Comparison of ENCODE assay signal across 15 cellular contexts in the genomic region with DNA sequence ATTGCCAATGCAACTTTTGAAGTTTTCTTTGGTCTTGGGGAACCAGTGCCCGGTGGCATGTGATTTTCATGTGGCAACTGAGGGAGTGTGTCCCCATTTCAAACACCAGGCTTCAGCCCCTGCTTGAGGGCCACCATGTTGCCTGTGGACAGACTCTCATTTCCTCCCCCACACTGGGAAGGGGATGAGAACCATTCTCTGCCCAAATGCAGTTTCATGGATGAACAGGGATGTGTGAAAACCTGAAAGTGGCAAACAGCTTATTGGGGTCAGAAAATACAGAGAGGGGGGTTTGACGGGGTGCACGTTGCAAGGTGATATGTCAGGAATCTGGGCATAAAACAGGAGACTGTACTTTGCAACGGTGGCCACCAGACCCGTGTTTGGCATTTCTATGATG. TPM values are rescaled to one million over a fixed set of nuclear protein-coding genes. Genes with fewer than 3 reads are reported as not detected.
DNase-seq lines count a peak whose midpoint lies in the region; ATAC-seq and TF ChIP-seq lines count a peak whose summit lies in the region.
"Had no signal": no experiment of that assay in that cellular context is flagged by ENCODE, and none has a peak within 500 bp of the region (broad histone marks: within the 10 kb centered on the region; RNA-seq: fewer than 3 reads in every experiment).

No MANE protein-coding gene starts in this region.

- TF ChIP-seq EP300 in suprapubic skin (IDR thresholded peaks at IDR 0.05), result no peak

- DNase-seq in coronary artery (ENCODE audit: low spot score) (peak; percentile 45), mesenteric fat pad (ENCODE audit: low spot score) (peak; percentile 77), suprapubic skin (ENCODE audit: low spot score in 2 of 2) (peak; percentile 20 to 32), UCSD-AML1 (lab: John Stamatoyannopoulos, UW; ENCODE audit: unreplicated experiment) (no peak)
- DNase-seq: ACHN; Caco-2; CD4-positive, alpha-beta T cell had no signal

- H3K4me3 ChIP-seq in coronary artery (no peak overlapping the region), suprapubic skin (no peak overlapping the region)
- H3K4me3 ChIP-seq: HAP-1 had no signal

- no peaks in the 10 kb centered on the region for H3K27me3 ChIP-seq in suprapubic skin

- TF ChIP-seq CTCF in brain (conservative IDR thresholded peaks at IDR 0.05), result no peak
- no peak for TF ChIP-seq CTCF in coronary artery (IDR thresholded peaks at IDR 0.05)
- TF ChIP-seq CTCF in suprapubic skin (IDR thresholded peaks at IDR 0.05), result no peak

- peaks cover 17% of the 10 kb centered on the region for H3K4me1 ChIP-seq in suprapubic skin
- H3K4me1 ChIP-seq: HAP-1 had no signal

- H3K9me3 Mint-ChIP-seq in brain, result peaks cover 0 to 12% (median 9%) of the 10 kb centered on the region in 5 experiments
- H3K9me3 Mint-ChIP-seq: CD4-positive, alpha-beta T cell; IgD-negative memory B cell had no signal

- H3K4me3 Mint-ChIP-seq in brain, result no peak overlapping the region
- H3K4me3 Mint-ChIP-seq: CD4-positive, alpha-beta T cell; IgD-negative memory B cell had no signal

- H3K27ac Mint-ChIP-seq in brain, result peak overlapping the region in 3 of 5 experiments; percentile 40 to 97 (median 48)
- H3K27ac Mint-ChIP-seq: CD4-positive, alpha-beta T cell; IgD-negative memory B cell had no signal

- ATAC-seq in GM18505 (IDR thresholded peaks at IDR 0.05; ENCODE audit: unreplicated experiment), result no peak
- no peak for ATAC-seq in GM19035 (IDR thresholded peaks at IDR 0.05; ENCODE audit: unreplicated experiment)
- ATAC-seq in GM18511 (IDR thresholded peaks at IDR 0.05; ENCODE audit: unreplicated experiment), result no peak
- ATAC-seq: HepG2 had no signal

- TF ChIP-seq POLR2A in suprapubic skin (IDR thresholded peaks at IDR 0.05) (no peak), GM18505 (IDR thresholded peaks at IDR 0.05; ENCODE audit: borderline replicate concordance, extremely low read depth, insufficient read depth, insufficient read length) (no peak)

- peaks cover 14% of the 10 kb centered on the region for H3K36me3 ChIP-seq in suprapubic skin
- H3K36me3 ChIP-seq: HAP-1 had no signal

- H3K36me3 Mint-ChIP-seq in brain, result peaks cover 11% of the 10 kb centered on the region
- H3K36me3 Mint-ChIP-seq: IgD-negative memory B cell had no signal

- peaks cover 8% of the 10 kb centered on the region for H3K27me3 Mint-ChIP-seq in brain
- H3K27me3 Mint-ChIP-seq: CD4-positive, alpha-beta T cell had no signal

- H3K4me1 Mint-ChIP-seq in brain, result peaks cover 66% of the 10 kb centered on the region

- WGBS in suprapubic skin, result 93% methylated on average over 5 of the region's 5 CpGs

- H3K27ac ChIP-seq in coronary artery (no peak overlapping the region), suprapubic skin (no peak overlapping the region)
- H3K27ac ChIP-seq: C4-2B had no signal

- H3K9me3 ChIP-seq in suprapubic skin, result no peaks in the 10 kb centered on the region
- H3K9me3 ChIP-seq: Caco-2 had no signal

RNA-seq across cellular contexts. Expression of gene FAM107A, which starts 6.3 kb away (rescaled TPM):
- polyA plus RNA-seq in brain (ENCODE audit: insufficient read depth, low read depth, low replicate concordance), result 470 TPM
- total RNA-seq in mesenteric fat pad (39.2 TPM), suprapubic skin (10 to 100 TPM; 18.1 to 33.4 (median 24.6) TPM)
- total RNA-seq: Caco-2; CD4-positive, alpha-beta T cell; HepG2 had no signal
- polyA plus RNA-seq: HepG2, IgD-negative memory B cell had no signal

RNA-seq across cellular contexts. Expression of gene ACOX2, which starts 33.9 kb away (rescaled TPM):
- polyA plus RNA-seq in brain (ENCODE audit: insufficient read depth, low read depth, low replicate concordance), result 2.5 TPM
- total RNA-seq in mesenteric fat pad (18.8 TPM), suprapubic skin (10 to 100 TPM in 1 of 4 donors, 1 to 10 TPM in 3; 5.7 to 12.2 (median 8.5) TPM)
- total RNA-seq: CD4-positive, alpha-beta T cell had no signal
- polyA plus RNA-seq: IgD-negative memory B cell had no signal
